Comparison of ENCODE assay signal across 37 cellular contexts in genomic region chr1:247451388-247452010, GRCh38. TPM values are rescaled to one million over a fixed set of nuclear protein-coding genes. Genes with fewer than 3 reads are reported as not detected.
"Had no signal": no experiment of that assay in that cellular context is flagged by ENCODE, and none has a peak within 500 bp of the region (broad histone marks: within the 10 kb centered on the region; RNA-seq: fewer than 3 reads in every experiment).

No MANE protein-coding gene starts in this region.

- H3K9ac ChIP-seq: SK-N-SH had no signal

- H3K4me1 ChIP-seq: ascending aorta, Peyer's patch, SJSA1 had no signal

- H3K9me3 ChIP-seq: ascending aorta, MG63, Peyer's patch, SJSA1, SK-N-SH had no signal

- H3K4me3 ChIP-seq: ascending aorta, cardiac muscle cell, MG63, Peyer's patch, SJSA1 had no signal

- H3K27ac ChIP-seq: ascending aorta, cardiac muscle cell, Peyer's patch, SJSA1, VCaP had no signal

- DNase-seq: activated CD4-positive, alpha-beta memory T cell treated with anti-CD3 and anti-CD28 coated beads, Interleukin-2, amount 10 ng/mL, durations not matched to agents 7 days and 5 days; activated CD4-positive, alpha-beta T cell treated with anti-CD3 and anti-CD28 coated beads for 1 hour; activated CD4-positive, alpha-beta T cell treated with anti-CD3 and anti-CD28 coated beads for 48 hours; activated CD4-positive, CD25-positive, alpha-beta regulatory T cell; activated CD8-positive, alpha-beta memory T cell treated with anti-CD3 and anti-CD28 coated beads for 24 hours; activated CD8-positive, alpha-beta memory T cell treated with anti-CD3 and anti-CD28 coated beads, Interleukin-2, amount 10 ng/mL, durations not matched to agents 7 days and 5 days; activated CD8-positive, alpha-beta memory T cell treated with anti-CD3 and anti-CD28 coated beads, Interleukin-2, amount 50 U/mL, for 48 hours; activated gamma-delta T cell; activated naive CD4-positive, alpha-beta T cell treated with Interleukin-2 at 50 U/mL for 16 hours; activated naive CD8-positive, alpha-beta T cell treated with anti-CD3 and anti-CD28 coated beads, Interleukin-2, amount 10 ng/mL, durations not matched to agents 7 days and 5 days; amygdala; Kasumi-1; KG1; MG63; NCI-H1048; NCI-H1105 treated with DMSO at 0.1 percent for 48 hours; NCI-H1436; NCI-H1694; NCI-H1930; NCI-H345; NCI-H524 treated with DMSO at 0.1 percent for 48 hours; PC-3; Peyer's patch; RPMI8226; SHP77 treated with DMSO at 0.1 percent for 48 hours; SK-N-SH; T-cell; T-helper 2 cell; T-helper 9 cell had no signal

- H3K4me1 Mint-ChIP-seq: activated CD4-positive, alpha-beta memory T cell treated with anti-CD3 and anti-CD28 coated beads, Interleukin-2, amount 10 ng/mL, durations not matched to agents 7 days and 5 days; activated CD8-positive, alpha-beta memory T cell treated with anti-CD3 and anti-CD28 coated beads, Interleukin-2, amount 10 ng/mL, durations not matched to agents 7 days and 5 days had no signal

- H3K4me3 Mint-ChIP-seq: activated CD4-positive, alpha-beta memory T cell treated with anti-CD3 and anti-CD28 coated beads, Interleukin-2, amount 10 ng/mL, durations not matched to agents 7 days and 5 days; activated CD8-positive, alpha-beta memory T cell treated with anti-CD3 and anti-CD28 coated beads, Interleukin-2, amount 10 ng/mL, durations not matched to agents 7 days and 5 days; activated naive CD4-positive, alpha-beta T cell treated with anti-CD3 and anti-CD28 coated beads, Interleukin-2, amount 50 U/mL, for 24 hours; activated naive CD8-positive, alpha-beta T cell treated with anti-CD3 and anti-CD28 coated beads, Interleukin-2, amount 10 ng/mL, durations not matched to agents 7 days and 5 days; T-cell had no signal

- H3K27me3 Mint-ChIP-seq: activated naive CD4-positive, alpha-beta T cell treated with anti-CD3 and anti-CD28 coated beads, Interleukin-2, amount 50 U/mL, for 24 hours; T-cell had no signal

- ATAC-seq: activated CD8-positive, alpha-beta memory T cell treated with anti-CD3 and anti-CD28 coated beads, Interleukin-2, amount 10 ng/mL, durations not matched to agents 7 days and 5 days; PC-3; T-cell had no signal

- H3K27me3 ChIP-seq: ascending aorta, MG63, Peyer's patch, SJSA1 had no signal

- H3K9me3 Mint-ChIP-seq: activated CD4-positive, alpha-beta memory T cell treated with anti-CD3 and anti-CD28 coated beads, Interleukin-2, amount 10 ng/mL, durations not matched to agents 7 days and 5 days; activated naive CD4-positive, alpha-beta T cell treated with anti-CD3 and anti-CD28 coated beads, Interleukin-2, amount 50 U/mL, for 24 hours; activated naive CD8-positive, alpha-beta T cell treated with anti-CD3 and anti-CD28 coated beads, Interleukin-2, amount 10 ng/mL, durations not matched to agents 7 days and 5 days; activated T-helper 2 cell treated with anti-CD3 and anti-CD28 coated beads, Interferon-gamma antibody, Interleukin-2, Interleukin-4, amounts not matched to agents 10 μg/mL and 5 μg/mL and 100 μg/mL, durations not matched to agents 14 hours and 24 hours and 36 hours; T-cell had no signal

- H3K4me2 ChIP-seq: SK-N-SH had no signal

- H3K27ac Mint-ChIP-seq: activated CD4-positive, alpha-beta memory T cell treated with anti-CD3 and anti-CD28 coated beads, Interleukin-2, amount 10 ng/mL, durations not matched to agents 7 days and 5 days; activated CD8-positive, alpha-beta memory T cell treated with anti-CD3 and anti-CD28 coated beads, Interleukin-2, amount 10 ng/mL, durations not matched to agents 7 days and 5 days; activated naive CD4-positive, alpha-beta T cell treated with anti-CD3 and anti-CD28 coated beads, Interleukin-2, amount 50 U/mL, for 24 hours; activated naive CD8-positive, alpha-beta T cell treated with anti-CD3 and anti-CD28 coated beads, Interleukin-2, amount 10 ng/mL, durations not matched to agents 7 days and 5 days; activated T-helper 2 cell treated with anti-CD3 and anti-CD28 coated beads, Interferon-gamma antibody, Interleukin-2, Interleukin-4, amounts not matched to agents 10 μg/mL and 5 μg/mL and 100 μg/mL, durations not matched to agents 14 hours and 24 hours and 36 hours; T-cell had no signal

- H3K36me3 ChIP-seq: ascending aorta, cardiac muscle cell, MG63, Peyer's patch, SJSA1 had no signal

RNA-seq across cellular contexts. Expression of gene OR2B11, which starts 6.4 kb away (rescaled TPM):
- total RNA-seq: activated CD4-positive, alpha-beta memory T cell treated with anti-CD3 and anti-CD28 coated beads, Interleukin-2, amount 10 ng/mL, durations not matched to agents 7 days and 5 days; activated CD8-positive, alpha-beta memory T cell treated with anti-CD3 and anti-CD28 coated beads, Interleukin-2, amount 10 ng/mL, durations not matched to agents 7 days and 5 days; activated naive CD8-positive, alpha-beta T cell treated with anti-CD3 and anti-CD28 coated beads, Interleukin-2, amount 10 ng/mL, durations not matched to agents 7 days and 5 days; activated T-helper 2 cell treated with anti-CD3 and anti-CD28 coated beads, Interferon-gamma antibody, Interleukin-2, Interleukin-4, amounts not matched to agents 10 μg/mL and 5 μg/mL and 100 μg/mL, durations not matched to agents 14 hours and 24 hours and 36 hours; ascending aorta; cardiac muscle cell; NCI-H460; PC-3; Peyer's patch; SJSA1; T-cell had no signal
- polyA plus RNA-seq: adipose tissue, cardiac muscle cell, SK-N-SH had no signal

RNA-seq across cellular contexts. Expression of gene NLRP3, which starts 35.5 kb away (rescaled TPM):
- total RNA-seq: NCI-H460 had no signal
- polyA plus RNA-seq: cardiac muscle cell had no signal
